7 cellular contexts compared by ENCODE assay signal in genomic region chr17:40177275-40177874, GRCh38. TPM values are rescaled to one million over a fixed set of nuclear protein-coding genes. Genes with fewer than 3 reads are reported as not detected.
DNase-seq lines count a peak whose midpoint lies in the region; ATAC-seq, FAIRE-seq and TF ChIP-seq lines count a peak whose summit lies in the region.

TSS of gene RAPGEFL1 (plus strand) at chr17:40177470. CDS start at chr17:40177862, 392 bp downstream.

- no peaks in the 10 kb centered on the region for H3K79me2 ChIP-seq in keratinocyte (ENCODE audit: control insufficient read depth, insufficient read depth, low read length)

- no peaks in the 10 kb centered on the region for H3K9me1 ChIP-seq in keratinocyte (ENCODE audit: control insufficient read depth, extremely low read depth, insufficient read depth, low read length)

- peak within 1 kb of the TSS; percentile 74 for H3K4me3 ChIP-seq in bronchial epithelial cell (ENCODE audit: low read depth, low read length)
- peak within 1 kb of the TSS; percentile 52 to 68 (median 59) for H3K4me3 ChIP-seq in keratinocyte (ENCODE audit: control insufficient read depth in 2 of 3, extremely low read depth in 1 of 3, insufficient read depth in 2 of 3, low read depth in 1 of 3, low read length in 3 of 3)

- FAIRE-seq in bronchial epithelial cell (lab: Jason Lieb, UNC) = no peak
- FAIRE-seq in keratinocyte (lab: Jason Lieb, UNC) = no peak

- peak within 1 kb of the TSS; percentile 92 for H3K27ac ChIP-seq in keratinocyte (ENCODE audit: control insufficient read depth, insufficient read depth, low read length)

- peaks cover 44% of the 10 kb centered on the region for H3K4me1 ChIP-seq in keratinocyte (ENCODE audit: control insufficient read depth, extremely low read depth, insufficient read depth, low read length)

- peak within 1 kb of the TSS; percentile 85 for H3K4me2 ChIP-seq in keratinocyte (ENCODE audit: control insufficient read depth, extremely low read depth, insufficient read depth, low read depth, low read length)

- ATAC-seq in GM18907 (IDR thresholded peaks at IDR 0.05; ENCODE audit: unreplicated experiment) = peak; percentile 45

- H4K20me1 ChIP-seq in keratinocyte (ENCODE audit: control insufficient read depth, extremely low read depth, insufficient read depth, low read length) = no peaks in the 10 kb centered on the region

- H3K9ac ChIP-seq in keratinocyte (ENCODE audit: control insufficient read depth, extremely low read depth, insufficient read depth, low read length) = peak within 1 kb of the TSS; percentile 71

- H2AFZ ChIP-seq in keratinocyte (ENCODE audit: control insufficient read depth, low read length) = peak within 1 kb of the TSS; percentile 50

- dilution Hi-C loops in keratinocyte (cut with MboI; ENCODE audit: extremely low pct_ligation_motif_present, low sequenced_read_pairs) = no loop called here

- DNase-seq in NCI-H1417 treated with DMSO at 0.1 percent for 48 hours (lab: John Stamatoyannopoulos, UW) = peak; percentile 47
- peak; percentile 57 for DNase-seq in activated CD4-positive, CD25-positive, alpha-beta regulatory T cell treated with anti-CD3 and anti-CD28 coated beads, Interleukin-2, amount 50 U/mL, for 16 hours (ENCODE audit: low read depth, low spot score)
- DNase-seq in bronchial epithelial cell (ENCODE audit: low read depth) = peak; percentile 50
- no peak for DNase-seq in keratinocyte (ENCODE audit: low read depth, low spot score)
- DNase-seq in stimulated activated CD4-positive, alpha-beta T cell treated with anti-CD3 and anti-CD28 coated beads, Interleukin-15, amount 100 ng/mL, for 48 hours (ENCODE audit: low read depth in 2 of 2) = peak; percentile 79 to 88
- no peak for DNase-seq in NK-92 (lab: John Stamatoyannopoulos, UW; ENCODE audit: unreplicated experiment)

- H3K9me3 ChIP-seq in keratinocyte (ENCODE audit: control insufficient read depth, low read depth, low read length) = no peaks in the 10 kb centered on the region

- TF ChIP-seq CTCF in bronchial epithelial cell (IDR thresholded peaks at IDR 0.05; ENCODE audit: insufficient read depth, low read length, severe bottlenecking) = no peak
- TF ChIP-seq CTCF in keratinocyte (optimal IDR thresholded peaks at IDR 0.05 in 1 of 3, IDR thresholded peaks at IDR 0.05 in 1 of 3, conservative IDR thresholded peaks at IDR 0.05 in 1 of 3; ENCODE audit: extremely low read depth in 1 of 3, insufficient read depth in 2 of 3, low read length in 3 of 3) = no peak

- peaks cover 10% of the 10 kb centered on the region for H3K36me3 ChIP-seq in bronchial epithelial cell (ENCODE audit: control insufficient read depth, insufficient read depth, low read length)
- peaks cover 0 to 3% of the 10 kb centered on the region in 2 experiments for H3K36me3 ChIP-seq in keratinocyte (ENCODE audit: control insufficient read depth in 2 of 2, extremely low read depth in 1 of 2, insufficient read depth in 2 of 2, low read length in 2 of 2)

- H3K27me3 ChIP-seq in bronchial epithelial cell (ENCODE audit: control insufficient read depth, insufficient read depth, low read length) (no peaks in the 10 kb centered on the region), keratinocyte (ENCODE audit: control insufficient read depth, extremely low read depth, insufficient read depth, low read length) (no peaks in the 10 kb centered on the region)

RNA-seq across cellular contexts. Expression of gene RAPGEFL1, which starts in this region (rescaled TPM):
- total RNA-seq in bronchial epithelial cell = 11.1 and 30.0 TPM in 2 replicates
- polyA plus RNA-seq in keratinocyte = 13.2 to 37.6 TPM (median 21.8 TPM) in 3 replicates
- polyA plus RNA-seq in keratinocyte (2011; ENCODE audit: low read depth) = 36.7 TPM
- polyA plus RNA-seq in keratinocyte (2011; cell fraction: cytosol; rRNA removed) = 12.2 and 17.2 TPM in 2 replicates
- polyA plus RNA-seq in keratinocyte (2011; cell fraction: nucleus; rRNA removed) = 56.0 and 73.6 TPM in 2 replicates
- 10.0 and 79.0 TPM in 2 replicates for polyA plus RNA-seq in keratinocyte (2012; ENCODE audit: low replicate concordance)
- polyA minus RNA-seq in keratinocyte = 27.5 to 39.7 TPM (median 28.6 TPM) in 3 replicates
- 13.4 TPM for polyA minus RNA-seq in keratinocyte (2011; cell fraction: cytosol; rRNA and poly(A)+ RNA removed)
- 21.4 and 23.1 TPM in 2 replicates for polyA minus RNA-seq in keratinocyte (2011; cell fraction: nucleus; rRNA and poly(A)+ RNA removed)

Comparison
In these comparisons a context has a peak if more than half of its experiments do, and no peak if none do; other contexts are left out.
1. DNase-seq: peak in NCI-H1417 treated with DMSO at 0.1 percent for 48 hours (single experiment), activated CD4-positive, CD25-positive, alpha-beta regulatory T cell treated with anti-CD3 and anti-CD28 coated beads, Interleukin-2, amount 50 U/mL, for 16 hours (single experiment), bronchial epithelial cell (single experiment) and stimulated activated CD4-positive, alpha-beta T cell treated with anti-CD3 and anti-CD28 coated beads, Interleukin-15, amount 100 ng/mL, for 48 hours (2 of 2); none in keratinocyte (single experiment) and NK-92 (single experiment).